In the genomic region with DNA sequence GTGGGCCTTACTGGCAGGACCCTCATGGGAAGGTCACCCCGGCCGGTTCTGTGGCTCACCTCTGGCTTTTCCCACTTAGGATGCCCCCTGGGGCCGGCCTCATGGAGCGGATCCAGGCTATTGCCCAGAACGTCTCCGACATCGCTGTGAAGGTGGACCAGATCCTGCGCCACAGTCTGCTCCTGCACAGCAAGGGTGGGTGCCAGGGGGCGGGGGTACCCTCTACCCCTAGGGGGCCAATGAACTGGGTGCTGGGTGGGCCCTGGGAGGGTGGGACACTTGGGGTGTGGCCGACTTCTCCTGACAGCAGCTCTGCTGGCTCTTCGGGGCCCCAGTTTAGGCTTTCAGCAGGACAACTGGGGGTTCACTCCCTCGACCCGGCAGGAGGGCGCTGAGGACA, we compare ENCODE assay signal across 23 cellular contexts. TPM values are rescaled to one million over a fixed set of nuclear protein-coding genes. Genes with fewer than 3 reads are reported as not detected.
"Had no signal": no experiment of that assay in that cellular context is flagged by ENCODE, and none has a peak within 500 bp of the region (broad histone marks: within the 10 kb centered on the region; RNA-seq: fewer than 3 reads in every experiment).

No MANE protein-coding gene starts in this region.

- H3K4me1 ChIP-seq: colonic mucosa, foreskin keratinocyte, gastrocnemius medialis, gastroesophageal sphincter had no signal

- DNase-seq: colonic mucosa; cortex of kidney; dermis blood vessel endothelial cell; dorsolateral prefrontal cortex; effector CD4-positive, alpha-beta T cell; effector CD8-positive, alpha-beta T cell; effector memory CD4-positive, alpha-beta T cell; effector memory CD8-positive, alpha-beta T cell; endodermal cell; erythroblast; esophagus squamous epithelium; foreskin fibroblast; foreskin keratinocyte; foreskin melanocyte; gastrocnemius medialis; glutamatergic neuron; head of caudate nucleus; heart left ventricle; heart right ventricle had no signal

- H3K27ac ChIP-seq: colonic mucosa, coronary artery, epithelial cell of prostate, esophagus muscularis mucosa, esophagus squamous epithelium, foreskin keratinocyte, gastrocnemius medialis, gastroesophageal sphincter, heart left ventricle, heart right ventricle had no signal

- H3K36me3 ChIP-seq: colonic mucosa, esophagus muscularis mucosa, esophagus squamous epithelium, gastrocnemius medialis, gastroesophageal sphincter, heart left ventricle, heart right ventricle had no signal

- H3K27me3 ChIP-seq: colonic mucosa, dorsolateral prefrontal cortex had no signal

- H3K9me3 ChIP-seq: colonic mucosa, esophagus squamous epithelium, gastrocnemius medialis, gastroesophageal sphincter had no signal

- ATAC-seq: effector memory CD8-positive, alpha-beta T cell; foreskin keratinocyte; gastrocnemius medialis; gastroesophageal sphincter had no signal

- H3K4me3 ChIP-seq: colonic mucosa, coronary artery, dorsolateral prefrontal cortex, esophagus muscularis mucosa, esophagus squamous epithelium, gastrocnemius medialis, gastroesophageal sphincter, heart left ventricle, heart right ventricle had no signal

RNA-seq across cellular contexts. Expression of a gene that starts 34.3 kb away (rescaled TPM):
- total RNA-seq: gastrocnemius medialis had no signal
